ENCODE assay signal across 2 cellular contexts in genomic region chr4:74840931-74841330, GRCh38.
TF ChIP-seq lines count a peak whose summit lies in the region.

No MANE protein-coding gene starts in this region.

TF ChIP-seq in K562, 482 proteins besides CTCF, POLR2A, EP300 and RAD21 (continued from another document):
- TF ChIP-seq TSHZ1 (CRISPR knock-in tag; IDR thresholded peaks at IDR 0.05) (no peak), ZSCAN29 (IDR thresholded peaks at IDR 0.05) (no peak), PREB (CRISPR knock-in tag; IDR thresholded peaks at IDR 0.05) (no peak), RFX1 (IDR thresholded peaks at IDR 0.05) (peak; percentile 6; the same call in 1 of the 2 replicates)

TF ChIP-seq in GM23338, 12 proteins besides CTCF, POLR2A, EP300 and RAD21 (continued from another document):
- no peak for TF ChIP-seq ZNF462 (CRISPR knock-in tag; IDR thresholded peaks at IDR 0.05)
- TF ChIP-seq ZNF331 (CRISPR knock-in tag; IDR thresholded peaks at IDR 0.05; ENCODE audit: low read depth) = no peak
- no peak for TF ChIP-seq CREB1 (CRISPR knock-in tag; IDR thresholded peaks at IDR 0.05; ENCODE audit: low read depth)
- no peak for TF ChIP-seq REST (IDR thresholded peaks at IDR 0.05; ENCODE audit: unreplicated experiment)
